Comparison of ENCODE assay signal across 1 cellular context in genomic region chr12:111420494-111420893, GRCh38.
TF ChIP-seq lines count a peak whose summit lies in the region.

No MANE protein-coding gene starts in this region.

TF ChIP-seq in WTC11, 78 proteins besides CTCF, POLR2A, EP300 and RAD21 (continued from another document):
- TF ChIP-seq ZNF281 (CRISPR knock-in tag; IDR thresholded peaks at IDR 0.05), result no peak
- no peak for TF ChIP-seq FOXK1 (CRISPR knock-in tag; IDR thresholded peaks at IDR 0.05)
- TF ChIP-seq HMGXB4 (CRISPR knock-in tag; IDR thresholded peaks at IDR 0.05), result no peak
- TF ChIP-seq ZNF219 (CRISPR knock-in tag; IDR thresholded peaks at IDR 0.05; ENCODE audit: borderline replicate concordance), result no peak
- TF ChIP-seq GTF2I (CRISPR knock-in tag; conservative IDR thresholded peaks at IDR 0.05), result no peak
- no peak for TF ChIP-seq SMAD3 (CRISPR knock-in tag; IDR thresholded peaks at IDR 0.05; ENCODE audit: borderline replicate concordance)
- TF ChIP-seq E2F1 (CRISPR knock-in tag; IDR thresholded peaks at IDR 0.05), result no peak
- no peak for TF ChIP-seq ZNF317 (CRISPR knock-in tag; IDR thresholded peaks at IDR 0.05; ENCODE audit: borderline replicate concordance, low read depth)
- no peak for TF ChIP-seq KAT7 (CRISPR knock-in tag; IDR thresholded peaks at IDR 0.05; ENCODE audit: borderline replicate concordance)
- TF ChIP-seq JAZF1 (CRISPR knock-in tag; IDR thresholded peaks at IDR 0.05), result no peak
- no peak for TF ChIP-seq E2F5 (CRISPR knock-in tag; IDR thresholded peaks at IDR 0.05)
